1 cellular context compared by ENCODE assay signal in the genomic region with DNA sequence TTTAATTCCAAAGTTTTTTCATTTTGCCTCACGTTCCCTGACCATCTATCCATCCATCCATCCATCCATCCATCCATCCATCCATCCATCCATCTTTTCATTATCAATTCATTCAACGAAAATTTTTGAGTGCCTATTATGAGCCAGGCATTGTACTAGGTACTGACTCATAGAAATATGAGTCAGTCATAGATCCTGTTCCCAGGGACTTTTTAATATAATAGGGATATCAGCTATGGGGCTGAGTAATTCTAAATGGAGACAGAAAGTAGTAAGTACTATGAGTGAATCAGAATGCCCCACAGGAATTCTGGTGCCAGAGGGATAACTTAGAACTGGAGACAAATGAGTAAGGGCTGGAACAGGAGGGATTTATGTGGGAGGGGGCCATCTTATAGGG.
TF ChIP-seq lines count a peak whose summit lies in the region.

No MANE protein-coding gene starts in this region.

TF ChIP-seq in endothelial cell of umbilical vein, 7 proteins besides CTCF, POLR2A, EP300 and RAD21 (continued from another document):
- TF ChIP-seq POLR2AphosphoS5 (IDR thresholded peaks at IDR 0.05; ENCODE audit: insufficient read depth, low read depth, low read length) (no peak), EZH2 (IDR thresholded peaks at IDR 0.05; ENCODE audit: borderline replicate concordance, low read depth, low read length, severe bottlenecking) (no peak), JUN (IDR thresholded peaks at IDR 0.05; ENCODE audit: borderline replicate concordance, insufficient read depth, insufficient read length, low read depth) (peak; percentile 91), FOS (IDR thresholded peaks at IDR 0.05; ENCODE audit: borderline replicate concordance, insufficient read depth, low read length) (peak; percentile 98)
TF ChIP-seq in endothelial cell of umbilical vein: peak in this region for 2.
